In the genomic region with DNA sequence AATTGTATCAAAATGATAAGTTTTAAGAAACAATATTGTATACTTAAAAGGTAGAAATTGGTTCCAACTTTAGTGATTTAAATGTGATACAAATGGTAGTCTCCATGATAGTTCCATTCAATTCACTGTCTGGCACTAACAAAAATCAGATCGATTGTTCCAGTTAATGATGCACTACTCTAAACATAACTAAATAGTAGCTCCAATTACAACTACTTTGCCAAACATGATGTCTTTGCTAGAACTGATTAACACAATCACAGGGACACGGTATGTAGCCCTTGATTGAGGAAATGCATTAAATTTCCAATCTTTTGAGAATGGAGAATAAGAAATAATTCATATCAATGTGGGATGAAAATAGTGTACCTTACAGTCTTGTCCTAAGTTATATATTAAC, we compare ENCODE assay signal across 8 cellular contexts.
"Had no signal": no experiment of that assay in that cellular context is flagged by ENCODE, and none has a peak within 500 bp of the region (broad histone marks: within the 10 kb centered on the region; RNA-seq: fewer than 3 reads in every experiment).

No MANE protein-coding gene starts in this region.

- DNase-seq: GDM1, GF-D8 had no signal

- H3K4me3 ChIP-seq: GM12878 had no signal

- FAIRE-seq: G401.6, GM12878, GM12891, GM12892, GM18507, GM19239 had no signal

- ATAC-seq: GM12878 had no signal
